10 cellular contexts compared by ENCODE assay signal in genomic region chr7:49483142-49483541, GRCh38.
A peak's percentile ranks its signal among the peaks of the same experiment; 100 is the strongest.
DNase-seq lines count a peak whose midpoint lies in the region; ATAC-seq and TF ChIP-seq lines count a peak whose summit lies in the region.
"Had no signal": no experiment of that assay in that cellular context is flagged by ENCODE, and none has a peak within 500 bp of the region (broad histone marks: within the 10 kb centered on the region; RNA-seq: fewer than 3 reads in every experiment).

No MANE protein-coding gene starts in this region.

- TF ChIP-seq POLR2A in tibial nerve (IDR thresholded peaks at IDR 0.05): no peak

- H3K9me3 ChIP-seq in Karpas-422 (ENCODE audit: low read length): no peaks in the 10 kb centered on the region
- peaks cover 0 to under 1% (median 0%) of the 10 kb centered on the region in 4 donors for H3K9me3 ChIP-seq in tibial nerve

- H3K36me3 ChIP-seq in GM06990 (ENCODE audit: control insufficient read depth, insufficient read depth, low read length) (no peaks in the 10 kb centered on the region), Karpas-422 (ENCODE audit: insufficient read depth, low read length) (no peaks in the 10 kb centered on the region), tibial nerve (no peaks in the 10 kb centered on the region)

- intact Hi-C loops in left ventricle myocardium superior (cut with micrococcal nuclease): no loop called here

- H3K9ac ChIP-seq in Karpas-422 (ENCODE audit: low read length): no peak overlapping the region

- H3K4me1 ChIP-seq in Karpas-422 (ENCODE audit: low read length): peaks cover 3% of the 10 kb centered on the region; the same call in 1 of the 2 replicates
- no peaks in the 10 kb centered on the region for H3K4me1 ChIP-seq in tibial nerve

- H3K4me3 ChIP-seq in GM06990 (replicated peaks; ENCODE audit: low read depth, low read length) (no peak overlapping the region), Karpas-422 (ENCODE audit: low read length) (no peak overlapping the region), tibial nerve (no peak overlapping the region)

- H3K27ac Mint-ChIP-seq in activated naive CD8-positive, alpha-beta T cell treated with anti-CD3 and anti-CD28 coated beads, Interleukin-2, amount 50 U/mL, for 24 hours: no peak overlapping the region

- no peaks in the 10 kb centered on the region for H4K20me1 ChIP-seq in Karpas-422 (ENCODE audit: insufficient read depth, low read depth, low read length)

- H3K27me3 Mint-ChIP-seq in activated naive CD8-positive, alpha-beta T cell treated with anti-CD3 and anti-CD28 coated beads, Interleukin-2, amount 50 U/mL, for 24 hours: no peaks in the 10 kb centered on the region

- H3K27me3 ChIP-seq in GM06990 (replicated peaks; ENCODE audit: control insufficient read depth, insufficient read depth, low read length): no peaks in the 10 kb centered on the region
- no peaks in the 10 kb centered on the region for H3K27me3 ChIP-seq in Karpas-422 (ENCODE audit: low read length)
- H3K27me3 ChIP-seq in tibial nerve: no peaks in the 10 kb centered on the region

- H3K9me2 ChIP-seq in Karpas-422 (replicated peaks; ENCODE audit: insufficient read depth, low read length): no peaks in the 10 kb centered on the region

- TF ChIP-seq EP300 in tibial nerve (IDR thresholded peaks at IDR 0.05): no peak

- DNase-seq in GM06990 (ENCODE audit: extremely low read depth, insufficient read length) (no peak), Karpas-422 (peak; percentile 50), left ventricle myocardium superior (no peak), NCI-H510A (lab: John Stamatoyannopoulos, UW) (no peak), NCI-H2107 treated with DMSO at 0.1 percent for 48 hours (lab: John Stamatoyannopoulos, UW; ENCODE audit: unreplicated experiment) (no peak), tibial nerve (ENCODE audit: low spot score in 2 of 2) (no peak)
- no peak for DNase-seq in activated naive CD8-positive, alpha-beta T cell treated with anti-CD3 and anti-CD28 coated beads, Interleukin-2, amount 50 U/mL, for 24 hours
- DNase-seq: activated CD4-positive, alpha-beta T cell treated with anti-CD3 and anti-CD28 coated beads, Interleukin-2, amount 50 U/mL, for 4 hours; anterior cingulate cortex had no signal

- no peaks in the 10 kb centered on the region for H3K9me3 Mint-ChIP-seq in activated naive CD8-positive, alpha-beta T cell treated with anti-CD3 and anti-CD28 coated beads, Interleukin-2, amount 50 U/mL, for 24 hours

- no peak overlapping the region for H3K4me2 ChIP-seq in Karpas-422 (ENCODE audit: low read depth, low read length, poor library complexity, severe bottlenecking)

- TF ChIP-seq CTCF in GM06990 (IDR thresholded peaks at IDR 0.05; ENCODE audit: insufficient read depth, low read length, poor library complexity, severe bottlenecking): peak; percentile 38
- no peak for TF ChIP-seq CTCF in tibial nerve (IDR thresholded peaks at IDR 0.05)

- H3K36me3 Mint-ChIP-seq in activated naive CD8-positive, alpha-beta T cell treated with anti-CD3 and anti-CD28 coated beads, Interleukin-2, amount 50 U/mL, for 24 hours (ENCODE audit: low read depth): no peaks in the 10 kb centered on the region

- 37 to 43% methylated on average over 2 of the region's 2 CpGs for WGBS in tibial nerve, 2 donors

- H3K4me1 Mint-ChIP-seq in activated naive CD8-positive, alpha-beta T cell treated with anti-CD3 and anti-CD28 coated beads, Interleukin-2, amount 50 U/mL, for 24 hours: no peaks in the 10 kb centered on the region

- H3K79me2 ChIP-seq in Karpas-422 (ENCODE audit: low read length): no peaks in the 10 kb centered on the region

- H3K27ac ChIP-seq in Karpas-422 (ENCODE audit: low read length) (no peak overlapping the region), tibial nerve (no peak overlapping the region)

- peak; percentile 52 for ATAC-seq in GM19043 (IDR thresholded peaks at IDR 0.05; ENCODE audit: low read depth, unreplicated experiment)
- peak; percentile 81 for ATAC-seq in left ventricle myocardium superior
- ATAC-seq in activated naive CD8-positive, alpha-beta T cell treated with anti-CD3 and anti-CD28 coated beads, Interleukin-2, amount 50 U/mL, for 24 hours: no peak

- H3K4me3 Mint-ChIP-seq in activated naive CD8-positive, alpha-beta T cell treated with anti-CD3 and anti-CD28 coated beads, Interleukin-2, amount 50 U/mL, for 24 hours: no peak overlapping the region

- no peak overlapping the region for H2AFZ ChIP-seq in Karpas-422 (ENCODE audit: low read length)
